18 cellular contexts compared by ENCODE assay signal in genomic region chr15:50222181-50222580, GRCh38. TPM values are rescaled to one million over a fixed set of nuclear protein-coding genes. Genes with fewer than 3 reads are reported as not detected.
A peak's percentile ranks its signal among the peaks of the same experiment; 100 is the strongest.
DNase-seq lines count a peak whose midpoint lies in the region; FAIRE-seq and TF ChIP-seq lines count a peak whose summit lies in the region.
"Had no signal": no experiment of that assay in that cellular context is flagged by ENCODE, and none has a peak within 500 bp of the region (broad histone marks: within the 10 kb centered on the region; RNA-seq: fewer than 3 reads in every experiment).

No MANE protein-coding gene starts in this region.

- no peak overlapping the region for H2AFZ ChIP-seq in astrocyte (ENCODE audit: low read depth, low read length)

- H3K36me3 ChIP-seq in SJCRH30 (no peaks in the 10 kb centered on the region), astrocyte (ENCODE audit: insufficient read depth, low read length) (no peaks in the 10 kb centered on the region), kidney (ENCODE audit: control insufficient read depth in 1 of 2, insufficient read depth in 2 of 2, low read length in 2 of 2) (no peaks in the 10 kb centered on the region)

- H3K9me3 ChIP-seq in SJCRH30 (replicated peaks) (no peaks in the 10 kb centered on the region), astrocyte (ENCODE audit: insufficient read depth, low read depth, low read length) (no peaks in the 10 kb centered on the region), kidney (ENCODE audit: control insufficient read depth in 1 of 2, low read length in 2 of 2) (no peaks in the 10 kb centered on the region)

- intact Hi-C loops in kidney (cut with DNase I) = no loop called here

- H3K9me3 Mint-ChIP-seq in T-helper 2 cell treated with Interferon-gamma antibody and Interleukin-4, amounts not matched to agents 5 μg/mL and 100 μg/mL, for 36 hours = no peaks in the 10 kb centered on the region
- no peaks in the 10 kb centered on the region for H3K9me3 Mint-ChIP-seq in astrocyte (ENCODE audit: unreplicated experiment)
- no peaks in the 10 kb centered on the region for H3K9me3 Mint-ChIP-seq in endothelial cell (ENCODE audit: unreplicated experiment)
- H3K9me3 Mint-ChIP-seq: CD4-positive, alpha-beta T cell; H9 had no signal

- peak overlapping the region; percentile 11 for H3K27ac Mint-ChIP-seq in T-helper 2 cell treated with Interferon-gamma antibody and Interleukin-4, amounts not matched to agents 5 μg/mL and 100 μg/mL, for 36 hours
- H3K27ac Mint-ChIP-seq in astrocyte (ENCODE audit: unreplicated experiment) (peak overlapping the region; percentile 21), endothelial cell (ENCODE audit: unreplicated experiment) (no peak overlapping the region)
- H3K27ac Mint-ChIP-seq: CD4-positive, alpha-beta T cell; H9 had no signal

- H3K36me3 Mint-ChIP-seq in T-helper 2 cell treated with Interferon-gamma antibody and Interleukin-4, amounts not matched to agents 5 μg/mL and 100 μg/mL, for 36 hours (ENCODE audit: low read depth) = peaks cover 29% of the 10 kb centered on the region
- H3K36me3 Mint-ChIP-seq in astrocyte (ENCODE audit: low read depth, unreplicated experiment) (no peaks in the 10 kb centered on the region), endothelial cell (ENCODE audit: low read depth, unreplicated experiment) (no peaks in the 10 kb centered on the region)

- H3K4me3 Mint-ChIP-seq in T-helper 2 cell treated with Interferon-gamma antibody and Interleukin-4, amounts not matched to agents 5 μg/mL and 100 μg/mL, for 36 hours = no peak overlapping the region
- H3K4me3 Mint-ChIP-seq in astrocyte (ENCODE audit: unreplicated experiment) (no peak overlapping the region), endothelial cell (ENCODE audit: unreplicated experiment) (no peak overlapping the region)
- H3K4me3 Mint-ChIP-seq: CD4-positive, alpha-beta T cell; H9 had no signal

- DNase-seq in T-helper 2 cell treated with Interferon-gamma antibody and Interleukin-4, amounts not matched to agents 5 μg/mL and 100 μg/mL, for 36 hours (ENCODE audit: low spot score) = no peak
- DNase-seq in T-helper 2 cell (no peak), SJCRH30 (no peak), astrocyte (ENCODE audit: low read depth) (no peak), kidney (no peak), amygdala (lab: John Stamatoyannopoulos, UW) (no peak), endothelial cell (ENCODE audit: low spot score) (no peak)
- DNase-seq: 8988T; AML-193; C1 segment of cervical spinal cord; CD4-positive, alpha-beta T cell; DMS79; GOT3; H9 had no signal

- H3K4me1 Mint-ChIP-seq in T-helper 2 cell treated with Interferon-gamma antibody and Interleukin-4, amounts not matched to agents 5 μg/mL and 100 μg/mL, for 36 hours (ENCODE audit: low read depth) = peaks cover 4% of the 10 kb centered on the region
- H3K4me1 Mint-ChIP-seq in astrocyte (ENCODE audit: low read depth, unreplicated experiment) = peaks cover 6% of the 10 kb centered on the region
- peaks cover 28% of the 10 kb centered on the region for H3K4me1 Mint-ChIP-seq in endothelial cell (ENCODE audit: unreplicated experiment)
- H3K4me1 Mint-ChIP-seq: H9 had no signal

- H3K27ac ChIP-seq in SJCRH30 (0 out of 2 replicates have a peak overlapping the region, but pooled peaks have one; percentile 21), astrocyte (ENCODE audit: low read depth, low read length) (no peak overlapping the region), kidney (ENCODE audit: low read depth in 2 of 2, low read length in 2 of 2) (no peak overlapping the region)

- TF ChIP-seq CTCF in astrocyte (IDR thresholded peaks at IDR 0.05; ENCODE audit: insufficient read depth, low read depth, low read length) = no peak
- no peak for TF ChIP-seq CTCF in kidney (IDR thresholded peaks at IDR 0.05; ENCODE audit: borderline replicate concordance, extremely low read depth, insufficient read depth)
- TF ChIP-seq CTCF in endothelial cell (IDR thresholded peaks at IDR 0.05; ENCODE audit: unreplicated experiment) = no peak

- H3K27me3 Mint-ChIP-seq in T-helper 2 cell treated with Interferon-gamma antibody and Interleukin-4, amounts not matched to agents 5 μg/mL and 100 μg/mL, for 36 hours (ENCODE audit: low read depth) = no peaks in the 10 kb centered on the region
- no peaks in the 10 kb centered on the region for H3K27me3 Mint-ChIP-seq in astrocyte (ENCODE audit: low read depth, unreplicated experiment)
- peaks cover 1% of the 10 kb centered on the region for H3K27me3 Mint-ChIP-seq in endothelial cell (ENCODE audit: unreplicated experiment)
- H3K27me3 Mint-ChIP-seq: CD4-positive, alpha-beta T cell had no signal

- H3K79me2 ChIP-seq in astrocyte (ENCODE audit: insufficient read depth, low read length) = no peaks in the 10 kb centered on the region

- H3K4me2 ChIP-seq in astrocyte (ENCODE audit: low read length) = no peak overlapping the region

- no peak overlapping the region for H3K4me3 ChIP-seq in SJCRH30
- H3K4me3 ChIP-seq in astrocyte (ENCODE audit: insufficient read depth, low read depth, low read length) = no peak overlapping the region
- no peak overlapping the region for H3K4me3 ChIP-seq in kidney (ENCODE audit: low read length in 2 of 2)
- H3K4me3 ChIP-seq: GM12878 had no signal

- H3K9ac ChIP-seq in astrocyte (ENCODE audit: low read length) (no peak overlapping the region), kidney (ENCODE audit: low read length in 2 of 2) (no peak overlapping the region)

- no peaks in the 10 kb centered on the region for H4K20me1 ChIP-seq in astrocyte (ENCODE audit: insufficient read depth, low read length)

- FAIRE-seq in astrocyte (lab: Jason Lieb, UNC) = no peak
- no peak for FAIRE-seq in kidney (lab: Jason Lieb, UNC)
- FAIRE-seq: GM12878, GM18507 had no signal

- H3K4me1 ChIP-seq in SJCRH30 (peaks cover 32% of the 10 kb centered on the region), astrocyte (ENCODE audit: insufficient read depth, low read length) (no peaks in the 10 kb centered on the region), kidney (ENCODE audit: control insufficient read depth in 1 of 2, insufficient read depth in 1 of 2, low read depth in 1 of 2, low read length in 2 of 2) (no peaks in the 10 kb centered on the region)

- no peaks in the 10 kb centered on the region for H3K27me3 ChIP-seq in SJCRH30
- H3K27me3 ChIP-seq in astrocyte (ENCODE audit: insufficient read depth, low read length) = peaks cover 4% of the 10 kb centered on the region

RNA-seq across cellular contexts. Expression of gene SLC27A2, which starts 40.2 kb away (rescaled TPM):
- not detected in 2 replicates for total RNA-seq in SJCRH30 (2014; rRNA removed; shearing (Covaris generic))
- total RNA-seq in astrocyte = 0.82 TPM in 1 of 2 replicates, not detected in the other
- 26.5 TPM for total RNA-seq in kidney
- 31.2 TPM for polyA plus RNA-seq in kidney (ENCODE audit: insufficient read depth, low read depth, low replicate concordance)
- total RNA-seq in endothelial cell (ENCODE audit: unreplicated experiment) = 0.51 TPM
- total RNA-seq: G401, HT1080 had no signal

RNA-seq across cellular contexts. Expression of gene HDC, which starts 43.3 kb away (rescaled TPM):
- total RNA-seq in SJCRH30 (2014; rRNA removed; shearing (Covaris generic)) = not detected in 2 replicates
- not detected in 2 replicates for total RNA-seq in astrocyte
- total RNA-seq in kidney = 12.9 TPM
- not detected for polyA plus RNA-seq in kidney (ENCODE audit: insufficient read depth, low read depth, low replicate concordance)
- total RNA-seq in endothelial cell (ENCODE audit: unreplicated experiment) = not detected
- total RNA-seq: G401, GM12878, H9, HT1080 had no signal
- polyA plus RNA-seq: GM12878 had no signal

Comparison
In these comparisons a context has a peak if more than half of its experiments do, and no peak if none do; other contexts are left out.
1. RNA of gene SLC27A2, which starts 40.2 kb away (total RNA-seq): 26.5 TPM in kidney (single experiment); 0.82 TPM in astrocyte, 0.51 TPM in endothelial cell (single experiment) and not detected in SJCRH30; every median in the first group is over 10 times any median in the second.
2. RNA of gene HDC, which starts 43.3 kb away (total RNA-seq): 12.9 TPM in kidney (single experiment); not detected in SJCRH30, not detected in astrocyte and not detected in endothelial cell (single experiment); every median in the first group is over 10 times any median in the second.